ENCODE assay signal across 19 cellular contexts in genomic region chr11:117745346-117745745, GRCh38. TPM values are rescaled to one million over a fixed set of nuclear protein-coding genes. Genes with fewer than 3 reads are reported as not detected.
A peak's percentile ranks its signal among the peaks of the same experiment; 100 is the strongest.
DNase-seq lines count a peak whose midpoint lies in the region; ATAC-seq and TF ChIP-seq lines count a peak whose summit lies in the region.
"Had no signal": no experiment of that assay in that cellular context is flagged by ENCODE, and none has a peak within 500 bp of the region (broad histone marks: within the 10 kb centered on the region; RNA-seq: fewer than 3 reads in every experiment).

No MANE protein-coding gene starts in this region.

- H4K8ac ChIP-seq in mesenchymal stem cell (ENCODE audit: low read length): no peak overlapping the region

- no peaks in the 10 kb centered on the region for H3K79me1 ChIP-seq in mesenchymal stem cell (replicated peaks; ENCODE audit: low read length, poor library complexity, severe bottlenecking)

- TF ChIP-seq POLR2A in spleen (IDR thresholded peaks at IDR 0.05): no peak

- H3K36me3 ChIP-seq in right atrium auricular region: no peaks in the 10 kb centered on the region
- peaks cover 0 to 23% of the 10 kb centered on the region in 2 experiments for H3K36me3 ChIP-seq in mesenchymal stem cell (ENCODE audit: control insufficient read depth in 1 of 2, insufficient read depth in 2 of 2, low read depth in 1 of 2, low read length in 2 of 2)
- H3K36me3 ChIP-seq in spleen: no peaks in the 10 kb centered on the region
- H3K36me3 ChIP-seq in neural progenitor cell: no peaks in the 10 kb centered on the region

- no peak overlapping the region for H3K4ac ChIP-seq in mesenchymal stem cell (ENCODE audit: low read depth in 1 of 2, low read length in 2 of 2)

- H2BK15ac ChIP-seq in mesenchymal stem cell (ENCODE audit: low read depth, poor library complexity, severe bottlenecking): no peak overlapping the region

- H3K27ac ChIP-seq in right atrium auricular region (no peak overlapping the region), mesenchymal stem cell (ENCODE audit: low read length, poor library complexity, severe bottlenecking) (no peak overlapping the region), spleen (no peak overlapping the region), neural progenitor cell (no peak overlapping the region)
- H3K27ac ChIP-seq: 22Rv1, A549, C4-2B had no signal

- H3K79me2 ChIP-seq in neural progenitor cell (ENCODE audit: low read depth): no peaks in the 10 kb centered on the region

- H3K4me3 Mint-ChIP-seq in neural progenitor cell: no peak overlapping the region
- H3K4me3 Mint-ChIP-seq: CD4-positive, alpha-beta T cell; GM23338; HFFc6 had no signal

- peak overlapping the region; percentile 28 for H4K91ac ChIP-seq in mesenchymal stem cell (ENCODE audit: low read length)

- no peak overlapping the region for H3K23ac ChIP-seq in mesenchymal stem cell (ENCODE audit: low read length in 2 of 2)

- no peaks in the 10 kb centered on the region for H3K4me1 ChIP-seq in right atrium auricular region
- H3K4me1 ChIP-seq in mesenchymal stem cell (ENCODE audit: control insufficient read depth, insufficient read depth, low read depth, low read length): peaks cover 5% of the 10 kb centered on the region
- H3K4me1 ChIP-seq in spleen: no peaks in the 10 kb centered on the region
- H3K4me1 ChIP-seq in neural progenitor cell: peaks cover 6% of the 10 kb centered on the region
- H3K4me1 ChIP-seq: A549 had no signal

- H2AK5ac ChIP-seq in mesenchymal stem cell (ENCODE audit: low read length, severe bottlenecking): no peak overlapping the region

- H3K36me3 Mint-ChIP-seq in neural progenitor cell: no peaks in the 10 kb centered on the region

- no peak overlapping the region for H3K4me2 ChIP-seq in mesenchymal stem cell (ENCODE audit: low read length, poor library complexity, severe bottlenecking)
- H3K4me2 ChIP-seq in neural progenitor cell: no peak overlapping the region
- H3K4me2 ChIP-seq: A549, GM23338 had no signal

- H2BK120ac ChIP-seq in mesenchymal stem cell (ENCODE audit: low read depth, low read length): no peak overlapping the region

- peaks cover 41% of the 10 kb centered on the region for H3K4me1 Mint-ChIP-seq in neural progenitor cell

- H2BK12ac ChIP-seq in mesenchymal stem cell (ENCODE audit: low read length in 2 of 2): no peak overlapping the region

- H2BK5ac ChIP-seq in mesenchymal stem cell (ENCODE audit: low read depth, low read length, poor library complexity, severe bottlenecking): no peak overlapping the region

- DNase-seq in cardiac septum (ENCODE audit: low spot score) (peak; percentile 68), right atrium auricular region (ENCODE audit: low spot score) (no peak), mesenchymal stem cell (no peak), spleen (peak; percentile 53), neural progenitor cell (ENCODE audit: low spot score) (no peak)
- DNase-seq: AML-193; Caco-2; CD4-positive, alpha-beta T cell; H7; HFFc6 had no signal

- H3K9me3 ChIP-seq in right atrium auricular region (peaks cover 0 to 3% of the 10 kb centered on the region in 2 donors), mesenchymal stem cell (ENCODE audit: control insufficient read depth, low read length) (peaks cover 11% of the 10 kb centered on the region), spleen (peaks cover 0 to 12% (median 9%) of the 10 kb centered on the region in 8 donors), neural progenitor cell (ENCODE audit: low read depth) (no peaks in the 10 kb centered on the region)
- H3K9me3 ChIP-seq: A549, Caco-2 had no signal

- H3K9ac ChIP-seq in mesenchymal stem cell (ENCODE audit: low read length): no peak overlapping the region
- no peak overlapping the region for H3K9ac ChIP-seq in neural progenitor cell

- H3K27me3 ChIP-seq in right atrium auricular region: no peaks in the 10 kb centered on the region
- peaks cover 24 to 50% of the 10 kb centered on the region in 2 experiments for H3K27me3 ChIP-seq in mesenchymal stem cell (ENCODE audit: control insufficient read depth in 1 of 2, insufficient read depth in 1 of 2, low read length in 2 of 2)
- peaks cover 0 to 37% (median 0%) of the 10 kb centered on the region in 7 donors for H3K27me3 ChIP-seq in spleen (replicated peaks in 1 of 7)
- no peaks in the 10 kb centered on the region for H3K27me3 ChIP-seq in neural progenitor cell

- H3K14ac ChIP-seq in mesenchymal stem cell (ENCODE audit: low read length in 2 of 2): no peak overlapping the region

- 73% methylated on average over 7 of the region's 7 CpGs for WGBS in mesenchymal stem cell
- WGBS in spleen, 5 donors: 71 to 85% (median 73%) methylated on average over 6 to 7 of the region's 7 CpGs

- H3K18ac ChIP-seq in mesenchymal stem cell (ENCODE audit: low read depth in 1 of 2, low read length in 2 of 2): no peak overlapping the region

- intact Hi-C loops in cardiac septum (cut with DNase I): no loop called here
- intact Hi-C loops in spleen (cut with DNase I; ENCODE audit: low total_unique reads): no loop called here

- no peak overlapping the region for H3K27ac Mint-ChIP-seq in neural progenitor cell
- H3K27ac Mint-ChIP-seq: CD4-positive, alpha-beta T cell; GM23338; HFFc6 had no signal

- H3F3A ChIP-seq in neural progenitor cell (ENCODE audit: low read depth): no peaks in the 10 kb centered on the region

- peaks cover 23% of the 10 kb centered on the region for H3K27me3 Mint-ChIP-seq in neural progenitor cell (ENCODE audit: insufficient read depth, low read depth)

- TF ChIP-seq CTCF in right atrium auricular region (IDR thresholded peaks at IDR 0.05) (no peak), spleen (IDR thresholded peaks at IDR 0.05 in 8 of 11, conservative IDR thresholded peaks at IDR 0.05 in 3 of 11) (no peak), neural progenitor cell (IDR thresholded peaks at IDR 0.05) (no peak)

- H4K20me1 ChIP-seq in neural progenitor cell (ENCODE audit: low read depth): no peaks in the 10 kb centered on the region

- ATAC-seq in HG02623 (IDR thresholded peaks at IDR 0.05; ENCODE audit: unreplicated experiment): no peak
- no peak for ATAC-seq in HG02763 (IDR thresholded peaks at IDR 0.05; ENCODE audit: unreplicated experiment)
- ATAC-seq: A549, GM23338, HCT116 had no signal

- no peak overlapping the region for H2AFZ ChIP-seq in mesenchymal stem cell (ENCODE audit: low read depth, low read length)
- H2AFZ ChIP-seq in neural progenitor cell (replicated peaks): no peak overlapping the region
- H2AFZ ChIP-seq: GM23338 had no signal

- peaks cover 6% of the 10 kb centered on the region for H3K9me3 Mint-ChIP-seq in neural progenitor cell
- H3K9me3 Mint-ChIP-seq: CD4-positive, alpha-beta T cell; GM23338; HFFc6 had no signal

- H3K4me3 ChIP-seq in right atrium auricular region (no peak overlapping the region), mesenchymal stem cell (ENCODE audit: insufficient read depth in 1 of 2, low read depth in 1 of 2, low read length in 2 of 2) (no peak overlapping the region), spleen (no peak overlapping the region), neural progenitor cell (no peak overlapping the region)
- H3K4me3 ChIP-seq: A549, GM23338 had no signal

RNA-seq across cellular contexts. Expression of gene DSCAML1, which starts 51.7 kb away (rescaled TPM):
- total RNA-seq in cardiac septum: 1.2 TPM
- total RNA-seq in right atrium auricular region: 1 to 10 TPM in 1 of 2 donors, under 1 TPM in 1; 0.67 to 1.3 TPM
- not detected for polyA plus RNA-seq in mesenchymal stem cell (2013, experiment 1 of 2)
- not detected for polyA plus RNA-seq in mesenchymal stem cell (2013, experiment 2 of 2)
- total RNA-seq in spleen: 10 to 100 TPM in 1 of 7 donors, 1 to 10 TPM in 5, under 1 TPM in 1; 0.54 to 10.7 (median 3.6) TPM
- under 1 TPM; 0.07 to 0.41 (median 0.35) TPM for polyA plus RNA-seq in spleen
- 0.06 TPM in 2 replicates for total RNA-seq in neural progenitor cell (ENCODE audit: low replicate concordance)
- total RNA-seq: Caco-2, HFFc6, HT-29 had no signal
- polyA plus RNA-seq: BJ, GM23338 had no signal

Comparison
In these comparisons a context has a peak if more than half of its experiments do, and no peak if none do; other contexts are left out.
1. DNase-seq: peak in cardiac septum (single experiment) and spleen (single experiment); none in right atrium auricular region (single experiment), mesenchymal stem cell (single experiment) and neural progenitor cell (single experiment).